ENCODE assay signal across 20 cellular contexts in the genomic region with DNA sequence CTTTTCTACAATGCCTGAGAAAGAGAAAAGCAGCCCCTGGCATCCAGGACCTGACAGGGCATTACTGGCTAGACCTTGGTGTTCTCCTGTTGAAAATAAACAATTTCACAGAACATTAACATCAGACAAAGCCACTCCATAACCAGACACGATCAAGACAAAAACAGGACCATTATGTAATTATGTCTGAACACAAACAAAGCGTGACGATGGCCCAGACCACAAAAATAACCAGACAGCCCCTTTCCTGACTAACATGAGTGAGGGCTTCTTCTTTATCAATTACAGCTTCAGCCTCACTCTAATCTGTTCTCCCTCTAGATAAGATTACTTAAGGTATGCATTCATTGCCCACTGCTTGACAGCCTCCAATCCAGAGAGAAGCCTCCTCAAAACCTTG.
DNase-seq lines count a peak whose midpoint lies in the region; ATAC-seq and TF ChIP-seq lines count a peak whose summit lies in the region.
"Had no signal": no experiment of that assay in that cellular context is flagged by ENCODE, and none has a peak within 500 bp of the region (broad histone marks: within the 10 kb centered on the region; RNA-seq: fewer than 3 reads in every experiment).

No MANE protein-coding gene starts in this region.

- H3K36me3 Mint-ChIP-seq in stimulated activated effector memory CD8-positive, alpha-beta T cell treated with anti-CD3 and anti-CD28 coated beads, Interleukin-12 subunit alpha, Interleukin-12 subunit beta, amount 100 ng/mL, for 72 hours: no peaks in the 10 kb centered on the region
- H3K36me3 Mint-ChIP-seq: CD14-positive monocyte; neural progenitor cell; stimulated activated memory B cell treated with anti-CD40 and anti-IgM and Interleukin-4, amounts not matched to agents 10 μg/mL and 1 μg/mL and 100 μg/mL, for 72 hours had no signal

- peak overlapping the region; percentile 74 for H3K27ac Mint-ChIP-seq in stimulated activated effector memory CD8-positive, alpha-beta T cell treated with anti-CD3 and anti-CD28 coated beads, Interleukin-12 subunit alpha, Interleukin-12 subunit beta, amount 100 ng/mL, for 72 hours
- H3K27ac Mint-ChIP-seq: CD14-positive monocyte; neural progenitor cell; stimulated activated memory B cell treated with anti-CD40 and anti-IgM and Interleukin-4, amounts not matched to agents 10 μg/mL and 1 μg/mL and 100 μg/mL, for 72 hours; T-helper 2 cell treated with Interferon-gamma antibody and Interleukin-4, amounts not matched to agents 5 μg/mL and 100 μg/mL, for 36 hours had no signal

- no peaks in the 10 kb centered on the region for H3K27me3 ChIP-seq in MM.1S (replicated peaks; ENCODE audit: insufficient read depth, low read length)
- H3K27me3 ChIP-seq: MG63, neural progenitor cell, upper lobe of right lung had no signal

- no peak overlapping the region for H2AFZ ChIP-seq in MM.1S (ENCODE audit: low read length)
- H2AFZ ChIP-seq: neural progenitor cell had no signal

- in situ Hi-C loops in astrocyte of the spinal cord (cut with HindIII; ENCODE audit: low sequenced_read_pairs): no loop called here

- DNase-seq in NCI-H510A treated with DMSO at 0.1 percent for 48 hours (lab: John Stamatoyannopoulos, UW): peak; percentile 41
- no peak for DNase-seq in NCI-H510A (lab: John Stamatoyannopoulos, UW)
- DNase-seq in NCI-H748 treated with DMSO at 0.1 percent for 48 hours (lab: John Stamatoyannopoulos, UW): peak; percentile 75
- peak; percentile 2 for DNase-seq in astrocyte of the spinal cord (ENCODE audit: low read depth, low spot score)
- DNase-seq in stimulated activated effector memory CD8-positive, alpha-beta T cell treated with anti-CD3 and anti-CD28 coated beads, Interleukin-12 subunit alpha, Interleukin-12 subunit beta, amount 100 ng/mL, for 72 hours (ENCODE audit: low spot score in 2 of 2): no peak
- no peak for DNase-seq in OCI-M2 (lab: John Stamatoyannopoulos, UW; ENCODE audit: unreplicated experiment)
- DNase-seq in MM.1S: no peak
- DNase-seq: islet precursor cell; mesenchymal stem cell; MG63; NCI-H2171 treated with DMSO at 0.1 percent for 48 hours; SHP77 treated with DMSO at 0.1 percent for 48 hours; stimulated activated CD4-positive, alpha-beta T cell treated with anti-CD3 and anti-CD28 coated beads, Interleukin-12 subunit alpha, Interleukin-12 subunit beta, amount 100 ng/mL, for 4 hours; upper lobe of right lung had no signal

- H3K27ac ChIP-seq in MM.1S (ENCODE audit: low read length): no peak overlapping the region
- H3K27ac ChIP-seq: neural progenitor cell, upper lobe of right lung had no signal

- no peak overlapping the region for H3K4me3 Mint-ChIP-seq in stimulated activated effector memory CD8-positive, alpha-beta T cell treated with anti-CD3 and anti-CD28 coated beads, Interleukin-12 subunit alpha, Interleukin-12 subunit beta, amount 100 ng/mL, for 72 hours
- H3K4me3 Mint-ChIP-seq: CD14-positive monocyte; neural progenitor cell; stimulated activated memory B cell treated with anti-CD40 and anti-IgM and Interleukin-4, amounts not matched to agents 10 μg/mL and 1 μg/mL and 100 μg/mL, for 72 hours; T-helper 2 cell treated with Interferon-gamma antibody and Interleukin-4, amounts not matched to agents 5 μg/mL and 100 μg/mL, for 36 hours had no signal

- no peak overlapping the region for H3K9ac ChIP-seq in MM.1S (ENCODE audit: low read length)
- H3K9ac ChIP-seq: neural progenitor cell had no signal

- no peaks in the 10 kb centered on the region for H3K36me3 ChIP-seq in MM.1S (replicated peaks; ENCODE audit: insufficient read depth, low read length)
- H3K36me3 ChIP-seq: MG63, neural progenitor cell, upper lobe of right lung had no signal

- no peaks in the 10 kb centered on the region for H3K9me2 ChIP-seq in MM.1S (replicated peaks; ENCODE audit: insufficient read depth, low read length)

- H3K79me2 ChIP-seq in MM.1S (ENCODE audit: low read length): no peaks in the 10 kb centered on the region

- no peaks in the 10 kb centered on the region for H3K4me1 ChIP-seq in MM.1S (ENCODE audit: low read length)
- H3K4me1 ChIP-seq: neural progenitor cell, upper lobe of right lung had no signal

- no peaks in the 10 kb centered on the region for H4K20me1 ChIP-seq in MM.1S (ENCODE audit: insufficient read depth, low read length)

- H3K4me3 ChIP-seq in astrocyte of the spinal cord (ENCODE audit: low read depth, low read length): no peak overlapping the region
- H3K4me3 ChIP-seq in MM.1S (ENCODE audit: low read length): no peak overlapping the region
- H3K4me3 ChIP-seq: MG63, neural progenitor cell, upper lobe of right lung had no signal

- H3F3A ChIP-seq in MM.1S (ENCODE audit: insufficient read depth, low read length): no peaks in the 10 kb centered on the region

- H3K9me3 ChIP-seq in MM.1S (replicated peaks; ENCODE audit: insufficient read depth, low read length): no peaks in the 10 kb centered on the region
- H3K9me3 ChIP-seq: MG63, upper lobe of right lung had no signal

- ATAC-seq in stimulated activated effector memory CD8-positive, alpha-beta T cell treated with anti-CD3 and anti-CD28 coated beads, Interleukin-12 subunit alpha, Interleukin-12 subunit beta, amount 100 ng/mL, for 72 hours: no peak
- ATAC-seq in HG03159 (IDR thresholded peaks at IDR 0.05; ENCODE audit: unreplicated experiment): no peak
- ATAC-seq: activated CD4-positive, CD25-positive, alpha-beta regulatory T cell treated with anti-CD3 and anti-CD28 coated beads, Interleukin-2, amount 50 U/mL, for 24 hours; stimulated activated memory B cell treated with anti-CD40 and anti-IgM and Interleukin-4, amounts not matched to agents 10 μg/mL and 1 μg/mL and 100 μg/mL, for 72 hours; upper lobe of right lung had no signal

- H3K9me3 Mint-ChIP-seq in stimulated activated effector memory CD8-positive, alpha-beta T cell treated with anti-CD3 and anti-CD28 coated beads, Interleukin-12 subunit alpha, Interleukin-12 subunit beta, amount 100 ng/mL, for 72 hours: no peaks in the 10 kb centered on the region
- H3K9me3 Mint-ChIP-seq: neural progenitor cell; stimulated activated memory B cell treated with anti-CD40 and anti-IgM and Interleukin-4, amounts not matched to agents 10 μg/mL and 1 μg/mL and 100 μg/mL, for 72 hours; T-helper 2 cell treated with Interferon-gamma antibody and Interleukin-4, amounts not matched to agents 5 μg/mL and 100 μg/mL, for 36 hours had no signal

- H3K4me2 ChIP-seq in MM.1S (ENCODE audit: low read depth, low read length): no peak overlapping the region
- H3K4me2 ChIP-seq: neural progenitor cell had no signal

- no peak for TF ChIP-seq CTCF in astrocyte of the spinal cord (IDR thresholded peaks at IDR 0.05; ENCODE audit: low read depth, low read length)
- TF ChIP-seq CTCF in MM.1S (IDR thresholded peaks at IDR 0.05; ENCODE audit: low read length): no peak

- peaks cover 25% of the 10 kb centered on the region for H3K4me1 Mint-ChIP-seq in stimulated activated effector memory CD8-positive, alpha-beta T cell treated with anti-CD3 and anti-CD28 coated beads, Interleukin-12 subunit alpha, Interleukin-12 subunit beta, amount 100 ng/mL, for 72 hours
- H3K4me1 Mint-ChIP-seq: CD14-positive monocyte had no signal

Comparison
In these comparisons a context has a peak if more than half of its experiments do, and no peak if none do; other contexts are left out.
1. DNase-seq: peak in NCI-H510A treated with DMSO at 0.1 percent for 48 hours (single experiment), NCI-H748 treated with DMSO at 0.1 percent for 48 hours (single experiment) and astrocyte of the spinal cord (single experiment); none in NCI-H510A (single experiment), stimulated activated effector memory CD8-positive, alpha-beta T cell treated with anti-CD3 and anti-CD28 coated beads, Interleukin-12 subunit alpha, Interleukin-12 subunit beta, amount 100 ng/mL, for 72 hours (0 of 2), OCI-M2 (single experiment) and MM.1S (single experiment).